19 cellular contexts compared by ENCODE assay signal in the genomic region with DNA sequence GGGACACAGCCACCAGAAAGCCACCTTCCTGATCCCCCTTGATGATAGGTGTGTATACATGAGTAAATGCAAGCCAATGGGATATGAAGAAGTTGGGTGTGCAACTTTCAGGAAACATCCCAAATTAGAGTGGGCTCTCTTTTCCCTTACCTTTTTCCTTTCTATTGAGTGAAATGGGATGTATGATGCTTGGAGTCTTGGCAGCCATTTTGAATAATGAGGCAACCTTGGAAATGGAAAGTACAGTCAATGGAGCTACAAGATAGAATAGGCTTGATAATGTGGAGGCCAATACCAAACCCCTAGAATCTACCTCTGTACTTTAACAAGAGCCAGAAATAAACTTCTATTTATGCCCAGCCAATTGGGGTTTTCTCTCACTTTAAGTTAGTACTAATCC. TPM values are rescaled to one million over a fixed set of nuclear protein-coding genes. Genes with fewer than 3 reads are reported as not detected.
DNase-seq lines count a peak whose midpoint lies in the region; ATAC-seq, FAIRE-seq and TF ChIP-seq lines count a peak whose summit lies in the region.
"Had no signal": no experiment of that assay in that cellular context is flagged by ENCODE, and none has a peak within 500 bp of the region (broad histone marks: within the 10 kb centered on the region; RNA-seq: fewer than 3 reads in every experiment).

No MANE protein-coding gene starts in this region.

- H3K4me3 ChIP-seq in liver (ENCODE audit: low read depth in 1 of 3, low read length in 3 of 3) (no peak overlapping the region), HepG2 (replicated peaks in 1 of 3; ENCODE audit: insufficient read depth in 1 of 3, low read depth in 2 of 3, low read length in 3 of 3) (no peak overlapping the region), Loucy (ENCODE audit: low read length, poor library complexity, severe bottlenecking) (peak overlapping the region; percentile 12), K562 (no peak overlapping the region), smooth muscle cell (no peak overlapping the region)
- H3K4me3 ChIP-seq: A549, HAP-1, MG63, SK-N-MC had no signal

- no peak for DNase-seq in HepG2 (ENCODE audit: low spot score)
- no peak for DNase-seq in K562 (ENCODE audit: extremely low read depth in 1 of 4, low spot score in 3 of 4)
- DNase-seq in smooth muscle cell (lab: John Stamatoyannopoulos, UW; ENCODE audit: unreplicated experiment), result no peak
- DNase-seq in activated T-cell treated with anti-CD3 and anti-CD28 coated beads, Interleukin-2, amount 50 U/mL, for 1 hour, result no peak
- DNase-seq in stimulated activated CD4-positive, alpha-beta T cell treated with anti-CD3 and anti-CD28 coated beads, Interleukin-2, amount 100 ng/mL, for 48 hours, result no peak
- DNase-seq: COR-L47, DMS153, KG1, MG63, NCI-H1092 treated with DMSO at 0.1 percent for 48 hours, NCI-H510A treated with DMSO at 0.1 percent for 48 hours, NCI-H82 had no signal

- intact Hi-C loops in HepG2 (cut with micrococcal nuclease; ENCODE audit: unreplicated experiment), result no loop called here
- intact Hi-C loops in K562 (cut with micrococcal nuclease), result no loop called here

- H3K9ac ChIP-seq in liver (ENCODE audit: low read depth in 1 of 2, low read length in 2 of 2), result no peak overlapping the region
- no peak overlapping the region for H3K9ac ChIP-seq in HepG2 (ENCODE audit: insufficient read depth, low read depth, low read length)
- H3K9ac ChIP-seq in Loucy (ENCODE audit: low read depth, low read length, poor library complexity, severe bottlenecking), result no peak overlapping the region
- no peak overlapping the region for H3K9ac ChIP-seq in K562 (ENCODE audit: insufficient read depth in 1 of 2, low read depth in 2 of 2, low read length in 2 of 2)
- no peak overlapping the region for H3K9ac ChIP-seq in smooth muscle cell (ENCODE audit: low read depth)

- H3K4me2 ChIP-seq in HepG2 (ENCODE audit: low read depth, low read length), result no peak overlapping the region
- peak overlapping the region; percentile 26 for H3K4me2 ChIP-seq in Loucy (ENCODE audit: low read depth, low read length, poor library complexity, severe bottlenecking)
- no peak overlapping the region for H3K4me2 ChIP-seq in K562 (ENCODE audit: insufficient read depth, low read length)
- H3K4me2 ChIP-seq in smooth muscle cell, result no peak overlapping the region
- H3K4me2 ChIP-seq: A549 had no signal

- CTCF ChIA-PET in HepG2 (lab: Yijun Ruan, JAX; ENCODE audit: low intra/inter-chr PET ratio, low total read pairs) (no interaction called here), K562 (lab: Yijun Ruan, JAX; ENCODE audit: low intra/inter-chr PET ratio) (no interaction called here)

- H3K9me3 ChIP-seq in liver (ENCODE audit: control insufficient read depth in 4 of 4, low read length in 3 of 4), result no peaks in the 10 kb centered on the region
- no peaks in the 10 kb centered on the region for H3K9me3 ChIP-seq in HepG2 (ENCODE audit: low read length)
- no peaks in the 10 kb centered on the region; the same call in 1 of the 2 replicates for H3K9me3 ChIP-seq in Loucy (ENCODE audit: insufficient read depth, low read depth, low read length)
- no peaks in the 10 kb centered on the region for H3K9me3 ChIP-seq in K562 (replicated peaks; ENCODE audit: control insufficient read depth, insufficient read depth, low read depth, low read length)
- no peaks in the 10 kb centered on the region for H3K9me3 ChIP-seq in smooth muscle cell (replicated peaks; ENCODE audit: low read depth)
- H3K9me3 ChIP-seq: A549, HAP-1, MG63 had no signal

- TF ChIP-seq RAD21 in liver (IDR thresholded peaks at IDR 0.05) (no peak), HepG2 (CRISPR knock-in tag; IDR thresholded peaks at IDR 0.05) (no peak), K562 (CRISPR knock-in tag; conservative IDR thresholded peaks at IDR 0.05 in 1 of 2, IDR thresholded peaks at IDR 0.05 in 1 of 2) (no peak)

- H3K79me2 ChIP-seq in HepG2 (ENCODE audit: insufficient read depth, low read length) (no peaks in the 10 kb centered on the region), Loucy (ENCODE audit: insufficient read depth, low read length) (no peaks in the 10 kb centered on the region), K562 (ENCODE audit: control insufficient read depth, insufficient read depth, low read length) (no peaks in the 10 kb centered on the region), smooth muscle cell (ENCODE audit: low read depth) (no peaks in the 10 kb centered on the region)

- TF ChIP-seq POLR2A in HepG2 (IDR thresholded peaks at IDR 0.05; ENCODE audit: insufficient read depth in 1 of 2, low read depth in 2 of 2, low read length in 2 of 2) (no peak), K562 (conservative IDR thresholded peaks at IDR 0.05) (no peak)

- TF ChIP-seq CTCF in liver (IDR thresholded peaks at IDR 0.05; ENCODE audit: low read depth, low read length, missing input control) (no peak), HepG2 (CRISPR knock-in tag; IDR thresholded peaks at IDR 0.05) (no peak), Loucy (conservative IDR thresholded peaks at IDR 0.05; ENCODE audit: low read length) (no peak), K562 (IDR thresholded peaks at IDR 0.05 in 2 of 3, conservative IDR thresholded peaks at IDR 0.05 in 1 of 3; ENCODE audit: insufficient read depth in 2 of 3, low read depth in 1 of 3, low read length in 3 of 3) (no peak), smooth muscle cell (IDR thresholded peaks at IDR 0.05; ENCODE audit: borderline replicate concordance, insufficient read depth, poor library complexity, severe bottlenecking) (no peak)

- H3K27ac ChIP-seq in liver (ENCODE audit: low read depth in 1 of 2, low read length in 2 of 2) (no peak overlapping the region), HepG2 (ENCODE audit: extremely low read length, insufficient read depth, low read length) (no peak overlapping the region), K562 (ENCODE audit: extremely low read depth, low read depth, low read length) (no peak overlapping the region), smooth muscle cell (ENCODE audit: low read depth) (peak overlapping the region; percentile 83)
- H3K27ac ChIP-seq: A549, SK-N-MC had no signal

- no TSS peak for BruUV-seq in HepG2 (replicated peaks; lab: Mats Ljungman, UMichigan)
- BruUV-seq in K562 (replicated peaks; lab: Mats Ljungman, UMichigan), result no TSS peak

- H3F3A ChIP-seq in Loucy (ENCODE audit: low read depth) (no peaks in the 10 kb centered on the region), smooth muscle cell (ENCODE audit: low read depth) (no peaks in the 10 kb centered on the region)

- in situ Hi-C loops in HepG2 (cut with HindIII; ENCODE audit: extremely low pct_ligation_motif_present, low pct_unique_long_range_greater_than_20kb) (no loop called here), K562 (cut with MboI) (no loop called here)

- no peaks in the 10 kb centered on the region for H3K27me3 ChIP-seq in liver (ENCODE audit: control insufficient read depth in 4 of 4, insufficient read depth in 4 of 4, low read length in 3 of 4)
- H3K27me3 ChIP-seq in HepG2 (ENCODE audit: control insufficient read depth in 1 of 2, insufficient read depth in 2 of 2, low read length in 2 of 2), result no peaks in the 10 kb centered on the region
- H3K27me3 ChIP-seq in Loucy (ENCODE audit: insufficient read depth, low read length, poor library complexity, severe bottlenecking), result no peaks in the 10 kb centered on the region
- no peaks in the 10 kb centered on the region for H3K27me3 ChIP-seq in K562 (ENCODE audit: control insufficient read depth in 2 of 2, insufficient read depth in 2 of 2, low read length in 2 of 2)
- H3K27me3 ChIP-seq in smooth muscle cell (ENCODE audit: low read depth), result no peaks in the 10 kb centered on the region
- H3K27me3 ChIP-seq: MG63 had no signal

- H3K9me2 ChIP-seq in Loucy (replicated peaks; ENCODE audit: low read depth, low read length), result no peaks in the 10 kb centered on the region

- POLR2A ChIA-PET in HepG2 (lab: Yijun Ruan, JAX), result no interaction called here
- POLR2A ChIA-PET in K562 (lab: Yijun Ruan, JAX), result interaction anchor here (2.9 kb wide), 1 partner anchor 12 kb away, joined by 18 read pairs; a partner anchor contains a TSS

- H2AFZ ChIP-seq in HepG2 (ENCODE audit: low read length), result no peak overlapping the region
- peak overlapping the region; percentile 21; the same call in 1 of the 2 replicates for H2AFZ ChIP-seq in Loucy (ENCODE audit: low read length)
- peak overlapping the region; percentile 64; the same call in 1 of the 2 replicates for H2AFZ ChIP-seq in K562 (ENCODE audit: low read depth, low read length)
- no peak overlapping the region for H2AFZ ChIP-seq in smooth muscle cell (ENCODE audit: low read depth)

- ATAC-seq in HepG2, result no peak
- ATAC-seq in K562, result no peak
- no peak for ATAC-seq in HG03571 (IDR thresholded peaks at IDR 0.05; ENCODE audit: unreplicated experiment)
- ATAC-seq: A549, Right ventricle myocardium inferior had no signal

- no peak for TF ChIP-seq EP300 in HepG2 (IDR thresholded peaks at IDR 0.05; ENCODE audit: low read depth in 2 of 2, low read length in 2 of 2)
- no peak for TF ChIP-seq EP300 in HepG2 (CRISPR knock-in tag; IDR thresholded peaks at IDR 0.05; ENCODE audit: borderline replicate concordance)
- no peak for TF ChIP-seq EP300 in K562 (IDR thresholded peaks at IDR 0.05; ENCODE audit: low read length)

- H4K20me1 ChIP-seq in HepG2 (ENCODE audit: insufficient read depth, low read length), result no peaks in the 10 kb centered on the region
- no peaks in the 10 kb centered on the region for H4K20me1 ChIP-seq in Loucy (ENCODE audit: insufficient read depth, low read length, poor library complexity, severe bottlenecking)
- H4K20me1 ChIP-seq in K562 (replicated peaks; ENCODE audit: control insufficient read depth, insufficient read depth, low read length), result no peaks in the 10 kb centered on the region
- H4K20me1 ChIP-seq in smooth muscle cell (ENCODE audit: low read depth), result no peaks in the 10 kb centered on the region

- H3K9me1 ChIP-seq in K562 (ENCODE audit: control insufficient read depth, insufficient read depth, low read length), result no peaks in the 10 kb centered on the region

- FAIRE-seq in HepG2 (lab: Jason Lieb, UNC) (no peak), K562 (lab: Jason Lieb, UNC) (no peak)
- FAIRE-seq: A549 had no signal

- H3K4me1 ChIP-seq in liver (ENCODE audit: control insufficient read depth in 4 of 4, insufficient read depth in 4 of 4, low read length in 3 of 4) (no peaks in the 10 kb centered on the region), HepG2 (ENCODE audit: insufficient read depth, low read length) (peaks cover 14% of the 10 kb centered on the region), Loucy (ENCODE audit: insufficient read depth, low read length, poor library complexity, severe bottlenecking) (peaks cover 33% of the 10 kb centered on the region), K562 (replicated peaks in 1 of 2; ENCODE audit: control insufficient read depth in 2 of 2, insufficient read depth in 2 of 2, low read length in 2 of 2) (peaks cover 0 to 9% of the 10 kb centered on the region in 2 experiments; a peak in 2 of 5 replicates), smooth muscle cell (ENCODE audit: low read depth) (peaks cover 5% of the 10 kb centered on the region)
- H3K4me1 ChIP-seq: A549, HAP-1 had no signal

- H3K36me3 ChIP-seq in liver (ENCODE audit: control insufficient read depth in 4 of 4, insufficient read depth in 3 of 4, low read depth in 1 of 4, low read length in 3 of 4) (no peaks in the 10 kb centered on the region), HepG2 (replicated peaks in 1 of 2; ENCODE audit: control insufficient read depth in 1 of 2, insufficient read depth in 2 of 2, low read length in 2 of 2) (no peaks in the 10 kb centered on the region), Loucy (ENCODE audit: insufficient read depth, low read length) (no peaks in the 10 kb centered on the region), K562 (ENCODE audit: control insufficient read depth, insufficient read depth, low read length) (no peaks in the 10 kb centered on the region), smooth muscle cell (ENCODE audit: low read depth) (no peaks in the 10 kb centered on the region)
- H3K36me3 ChIP-seq: HAP-1, MG63 had no signal

RNA-seq across cellular contexts. Expression of a gene that starts 13.1 kb away (rescaled TPM):
- total RNA-seq in liver (10 to 100 TPM in 1 of 2 donors, 1 to 10 TPM in 1; 9.9 to 26.8 TPM), HepG2 (2016; rRNA removed; fragmentation: Illumina TruSeq; extraction: Trizol) (4.9 and 14.9 TPM in 2 replicates), K562 (2014; rRNA removed) (18.6 and 20.2 TPM in 2 replicates), K562 (2014; rRNA removed; fragmentation: Illumina TruSeq; extraction: Trizol) (31.6 and 35.8 TPM in 2 replicates), K562 (2015; rRNA removed; fragmentation: Illumina TruSeq; extraction: Trizol) (37.2 and 44.0 TPM in 2 replicates), K562 (2021) (24.5 and 28.1 TPM in 2 replicates), smooth muscle cell (38.3 and 44.9 TPM in 2 replicates)
- polyA plus RNA-seq in liver (10 to 100 TPM in 1 of 2 donors, 1 to 10 TPM in 1; 3.6 to 35.5 TPM), HepG2 (2011; rRNA removed) (19.8 and 24.2 TPM in 2 replicates), K562 (2011; rRNA removed) (20.5 and 22.2 TPM in 2 replicates), K562 (2014; fragmentation: Illumina TruSeq; extraction: Trizol) (15.6 and 17.1 TPM in 2 replicates), K562 (2014; fragmentation: Nextera tagmentation; extraction: Ambion mirVana) (10 to 100 TPM; 12.8 to 14.9 TPM), K562 (2014; rRNA removed) (13.9 and 15.4 TPM in 2 replicates), smooth muscle cell (7.8 and 20.4 TPM in 2 replicates)
- 3.4 and 3.5 TPM in 2 replicates for total RNA-seq in HepG2 (2016; cell fraction: cytosol; rRNA removed; fragmentation: Illumina TruSeq; extraction: Trizol; ENCODE audit: low read depth)
- 4.9 and 13.0 TPM in 2 replicates for total RNA-seq in HepG2 (2016; cell fraction: insoluble cytoplasmic fraction; rRNA removed; fragmentation: Illumina TruSeq; extraction: Trizol)
- 5.4 and 7.2 TPM in 2 replicates for total RNA-seq in HepG2 (2016; cell fraction: membrane; rRNA removed; fragmentation: Illumina TruSeq; extraction: Trizol)
- 39.0 and 39.1 TPM in 2 replicates for total RNA-seq in HepG2 (2016; cell fraction: nucleus; rRNA removed; fragmentation: Illumina TruSeq; extraction: Trizol)
- 1.5 and 2.3 TPM in 2 replicates for polyA plus RNA-seq in HepG2 (2011; cell fraction: cytosol; rRNA removed)
- polyA plus RNA-seq in HepG2 (2011; cell fraction: nucleus; rRNA removed), result 69.0 and 77.8 TPM in 2 replicates
- 11.7 and 15.0 TPM in 2 replicates for polyA plus RNA-seq in HepG2 (2012)
- polyA plus RNA-seq in HepG2 (2016; cell fraction: cytosol; fragmentation: Illumina TruSeq; extraction: Trizol; ENCODE audit: low read depth), result 0.61 and 0.70 TPM in 2 replicates
- 3.6 and 3.9 TPM in 2 replicates for polyA plus RNA-seq in HepG2 (2016; cell fraction: insoluble cytoplasmic fraction; fragmentation: Illumina TruSeq; extraction: Trizol; ENCODE audit: low read depth)
- 1.8 TPM in 2 replicates for polyA plus RNA-seq in HepG2 (2016; cell fraction: membrane; fragmentation: Illumina TruSeq; extraction: Trizol; ENCODE audit: low read depth)
- polyA plus RNA-seq in HepG2 (2016; cell fraction: nucleus; fragmentation: Illumina TruSeq; extraction: Trizol; ENCODE audit: insufficient read depth, low read depth), result 30.5 and 31.7 TPM in 2 replicates
- polyA minus RNA-seq in HepG2 (2011; rRNA and poly(A)+ RNA removed; ENCODE audit: low replicate concordance), result 10.1 and 23.0 TPM in 2 replicates
- 3.7 and 3.8 TPM in 2 replicates for polyA minus RNA-seq in HepG2 (2011; cell fraction: cytosol; rRNA and poly(A)+ RNA removed)
- 225 and 258 TPM in 2 replicates for polyA minus RNA-seq in HepG2 (2011; cell fraction: nucleus; rRNA and poly(A)+ RNA removed)
- total RNA-seq in K562 (2011; cell fraction: chromatin; rRNA removed; ENCODE audit: low replicate concordance), result 68.8 and 169 TPM in 2 replicates
- 39.4 and 41.1 TPM in 2 replicates for total RNA-seq in K562 (2011; cell fraction: nucleolus; rRNA removed)
- 97.2 and 188 TPM in 2 replicates for total RNA-seq in K562 (2011; cell fraction: nucleoplasm; rRNA removed)
- polyA plus RNA-seq in K562 (2011; cell fraction: cytosol; rRNA removed), result 1.8 and 5.1 TPM in 2 replicates
- 56.5 and 66.5 TPM in 2 replicates for polyA plus RNA-seq in K562 (2011; cell fraction: nucleus; rRNA removed)
- polyA plus RNA-seq in K562 (2012), result 10.8 and 12.9 TPM in 2 replicates
- polyA minus RNA-seq in K562 (2011; rRNA and poly(A)+ RNA removed), result 46.2 and 78.7 TPM in 2 replicates
- polyA minus RNA-seq in K562 (2011; cell fraction: cytosol; rRNA and poly(A)+ RNA removed), result 11.1 and 11.5 TPM in 2 replicates
- polyA minus RNA-seq in K562 (2011; cell fraction: nucleus; rRNA and poly(A)+ RNA removed), result 101 and 194 TPM in 2 replicates

Comparison
In these comparisons a context has a peak if more than half of its experiments do, and no peak if none do; other contexts are left out.
1. H2AFZ ChIP-seq: peak in Loucy (single experiment) and K562 (single experiment); none in HepG2 (single experiment) and smooth muscle cell (single experiment).